Comparison of ENCODE assay signal across 17 cellular contexts in genomic region chr16:67543036-67543435, GRCh38. TPM values are rescaled to one million over a fixed set of nuclear protein-coding genes. Genes with fewer than 3 reads are reported as not detected.
DNase-seq lines count a peak whose midpoint lies in the region; ATAC-seq and TF ChIP-seq lines count a peak whose summit lies in the region.
"Had no signal": no experiment of that assay in that cellular context is flagged by ENCODE, and none has a peak within 500 bp of the region (broad histone marks: within the 10 kb centered on the region; RNA-seq: fewer than 3 reads in every experiment).

No MANE protein-coding gene starts in this region.

- H3K27ac Mint-ChIP-seq in CD4-positive, alpha-beta T cell: peak overlapping the region; percentile 79

- peak overlapping the region; percentile 70 for H3K4me3 Mint-ChIP-seq in CD4-positive, alpha-beta T cell
- H3K4me3 Mint-ChIP-seq: activated naive CD8-positive, alpha-beta T cell had no signal

- no peak overlapping the region for H3K9ac ChIP-seq in neuronal stem cell (ENCODE audit: low read depth, low read length, poor library complexity)
- H3K9ac ChIP-seq: parathyroid adenoma had no signal

- peaks cover 33% of the 10 kb centered on the region for H3K36me3 Mint-ChIP-seq in CD4-positive, alpha-beta T cell (ENCODE audit: low read depth)
- H3K36me3 Mint-ChIP-seq: activated naive CD8-positive, alpha-beta T cell had no signal

- H4K91ac ChIP-seq in neuronal stem cell (ENCODE audit: low read depth, low read length, poor library complexity): no peak overlapping the region

- WGBS in neuronal stem cell (ENCODE audit: extremely low coverage in 2 of 2, insufficient read length in 2 of 2, insufficient replicate concordance in 1 of 2), 2 donors: no CpG with 5 or more reads among the region's 8 CpGs

- H3K4ac ChIP-seq in neuronal stem cell (ENCODE audit: low read length): no peak overlapping the region

- H3K4me2 ChIP-seq in neuronal stem cell (ENCODE audit: insufficient read depth, low read length, poor library complexity, severe bottlenecking): no peak overlapping the region

- peak overlapping the region; percentile 25 for H3K23ac ChIP-seq in neuronal stem cell (ENCODE audit: low read depth, low read length, poor library complexity)

- H3K18ac ChIP-seq in neuronal stem cell (ENCODE audit: low read length): no peak overlapping the region

- no peak overlapping the region for H4K8ac ChIP-seq in neuronal stem cell (ENCODE audit: low read depth, low read length)

- DNase-seq in CD4-positive, alpha-beta T cell: no peak
- peak; percentile 56 for DNase-seq in H7
- peak; percentile 68 for DNase-seq in coronary artery (ENCODE audit: low spot score)
- no peak for DNase-seq in neuronal stem cell (ENCODE audit: low spot score)
- DNase-seq in GM03348 (ENCODE audit: low spot score): no peak
- DNase-seq in stimulated activated naive CD8-positive, alpha-beta T cell treated with anti-CD3 and anti-CD28 coated beads, Interleukin-15, Interleukin-2, amounts not matched to agents 100 U/mL and 50 U/mL, for 24 hours: no peak
- DNase-seq: DMS153, NCI-H1436, NCI-H2171 treated with DMSO at 0.1 percent for 48 hours, NCI-H748 treated with DMSO at 0.1 percent for 48 hours had no signal

- no peak for ATAC-seq in CD4-positive, alpha-beta T cell (ENCODE audit: poor library complexity)
- no peak for ATAC-seq in GM21526 (IDR thresholded peaks at IDR 0.05; ENCODE audit: low FRiP score, unreplicated experiment)
- no peak for ATAC-seq in stimulated activated naive CD8-positive, alpha-beta T cell treated with anti-CD3 and anti-CD28 coated beads, Interleukin-15, Interleukin-2, amounts not matched to agents 100 U/mL and 50 U/mL, for 24 hours
- ATAC-seq: body of pancreas, left lobe of liver had no signal

- H3K27me3 ChIP-seq in CD4-positive, alpha-beta T cell (ENCODE audit: control insufficient read depth, insufficient read depth, low read length): no peaks in the 10 kb centered on the region
- H3K27me3 ChIP-seq in H7 (ENCODE audit: control insufficient read depth, insufficient read depth, low read length) (peaks cover 23% of the 10 kb centered on the region), neuronal stem cell (ENCODE audit: control insufficient read depth in 3 of 3, insufficient read depth in 3 of 3, low read depth in 1 of 3, low read length in 3 of 3) (peaks cover 0 to 23% (median 2%) of the 10 kb centered on the region in 3 experiments)
- H3K27me3 ChIP-seq: body of pancreas had no signal

- POLR2A ChIA-PET in CD4-positive, alpha-beta T cell (lab: Charles Lee): interaction anchor here (1.5 to 6.9 kb wide), 4 partner anchors 11 to 102 kb away, joined by 3 to 358 read pairs (median 6); partner anchors contain the start of genes CARMIL2 and CTCF

- no peaks in the 10 kb centered on the region for H3K27me3 Mint-ChIP-seq in CD4-positive, alpha-beta T cell
- H3K27me3 Mint-ChIP-seq: activated naive CD8-positive, alpha-beta T cell had no signal

- TF ChIP-seq CTCF in CD4-positive, alpha-beta T cell (IDR thresholded peaks at IDR 0.05): no peak
- TF ChIP-seq CTCF in coronary artery (IDR thresholded peaks at IDR 0.05): no peak

- no peak overlapping the region for H2BK15ac ChIP-seq in neuronal stem cell (ENCODE audit: low read length)

- H3K4me3 ChIP-seq in H7 (ENCODE audit: insufficient read depth, low read depth, low read length) (no peak overlapping the region), coronary artery (no peak overlapping the region), neuronal stem cell (ENCODE audit: low read length in 2 of 2) (no peak overlapping the region)
- H3K4me3 ChIP-seq: body of pancreas had no signal

- no peak overlapping the region for H2AFZ ChIP-seq in neuronal stem cell (ENCODE audit: low read length)
- H2AFZ ChIP-seq: parathyroid adenoma had no signal

- no peak overlapping the region for H2BK120ac ChIP-seq in neuronal stem cell (ENCODE audit: low read depth, low read length)

- no peak overlapping the region for H2BK12ac ChIP-seq in neuronal stem cell (ENCODE audit: low read length)

- CTCF ChIA-PET in CD4-positive, alpha-beta T cell (lab: Charles Lee): interaction anchor here (9.6 kb wide), 1 partner anchor 21 kb away, joined by 101 read pairs; no protein-coding TSS in a partner anchor

- H3K9me3 Mint-ChIP-seq in CD4-positive, alpha-beta T cell: no peaks in the 10 kb centered on the region

- peak overlapping the region; percentile 25 for H3K27ac ChIP-seq in CD4-positive, alpha-beta T cell (ENCODE audit: low read depth, low read length)
- H3K27ac ChIP-seq in coronary artery (peak overlapping the region in 1 of 2 donors; percentile 46), neuronal stem cell (replicated peaks; ENCODE audit: low read length) (no peak overlapping the region)
- H3K27ac ChIP-seq: parathyroid adenoma had no signal

- H3K36me3 ChIP-seq in H7 (replicated peaks; ENCODE audit: control insufficient read depth, insufficient read depth, low read length) (peaks cover 10% of the 10 kb centered on the region), neuronal stem cell (replicated peaks in 1 of 2; ENCODE audit: control insufficient read depth in 2 of 2, insufficient read depth in 2 of 2, low read length in 2 of 2) (peaks cover 52 to 94% of the 10 kb centered on the region in 2 donors)

- H3K9me3 ChIP-seq in CD4-positive, alpha-beta T cell (ENCODE audit: control insufficient read depth, low read length): no peaks in the 10 kb centered on the region
- no peaks in the 10 kb centered on the region for H3K9me3 ChIP-seq in neuronal stem cell (replicated peaks in 1 of 2; ENCODE audit: control insufficient read depth in 2 of 2, insufficient read depth in 1 of 2, low read depth in 1 of 2, low read length in 2 of 2)
- H3K9me3 ChIP-seq: body of pancreas had no signal

- H3K4me1 ChIP-seq in neuronal stem cell (ENCODE audit: control insufficient read depth in 2 of 2, insufficient read depth in 1 of 2, low read depth in 1 of 2, low read length in 2 of 2): peaks cover 6 to 9% of the 10 kb centered on the region in 2 donors

- intact Hi-C loops in CD4-positive, alpha-beta T cell (cut with DNase I, micrococcal nuclease): no loop called here

- H3K4me1 Mint-ChIP-seq in CD4-positive, alpha-beta T cell (ENCODE audit: low read depth): peaks cover 49% of the 10 kb centered on the region

- peaks cover 3% of the 10 kb centered on the region for H3K79me1 ChIP-seq in neuronal stem cell (ENCODE audit: low read depth, low read length)

- no peak overlapping the region for H3K14ac ChIP-seq in neuronal stem cell (ENCODE audit: low read length)

- H2AK5ac ChIP-seq in neuronal stem cell (ENCODE audit: low read depth, low read length): peak overlapping the region; percentile 34

- no peak overlapping the region for H2BK5ac ChIP-seq in neuronal stem cell (ENCODE audit: low read length)

RNA-seq across cellular contexts. Expression of gene RIPOR1, which starts 14.4 kb away (rescaled TPM):
- 10 to 100 TPM; 21.3 to 25.4 TPM for total RNA-seq in CD4-positive, alpha-beta T cell
- total RNA-seq in H7 (2014; rRNA removed; shearing (Covaris generic)): 8.5 and 9.5 TPM in 2 replicates
- 23.0 TPM for polyA plus RNA-seq in neuronal stem cell (2013, experiment 1 of 2)
- polyA plus RNA-seq in neuronal stem cell (2013, experiment 2 of 2): 23.4 TPM

RNA-seq across cellular contexts. Expression of gene CTCF, which starts 19.3 kb away (rescaled TPM):
- total RNA-seq in CD4-positive, alpha-beta T cell: 10 to 100 TPM; 43.8 to 46.4 TPM
- 35.7 and 42.9 TPM in 2 replicates for total RNA-seq in H7 (2014; rRNA removed; shearing (Covaris generic))
- polyA plus RNA-seq in neuronal stem cell (2013, experiment 1 of 2): 40.2 TPM
- polyA plus RNA-seq in neuronal stem cell (2013, experiment 2 of 2): 39.4 TPM

RNA-seq across cellular contexts. Expression of gene AGRP, which starts 59.7 kb away (rescaled TPM):
- total RNA-seq in CD4-positive, alpha-beta T cell: not detected
- total RNA-seq in H7 (2014; rRNA removed; shearing (Covaris generic)): 1.1 TPM in 1 of 2 replicates, not detected in the other
- polyA plus RNA-seq in neuronal stem cell (2013, experiment 1 of 2): not detected
- polyA plus RNA-seq in neuronal stem cell (2013, experiment 2 of 2): not detected
- total RNA-seq: body of pancreas, frontal cortex, left lobe of liver, subcutaneous adipose tissue had no signal

Comparison
In these comparisons a context has a peak if more than half of its experiments do, and no peak if none do; other contexts are left out.
1. DNase-seq: peak in H7 (single experiment) and coronary artery (single experiment); none in CD4-positive, alpha-beta T cell (0 of 10), neuronal stem cell (single experiment), GM03348 (single experiment) and stimulated activated naive CD8-positive, alpha-beta T cell treated with anti-CD3 and anti-CD28 coated beads, Interleukin-15, Interleukin-2, amounts not matched to agents 100 U/mL and 50 U/mL, for 24 hours (single experiment).